ENCODE assay signal across 9 cellular contexts in the genomic region with DNA sequence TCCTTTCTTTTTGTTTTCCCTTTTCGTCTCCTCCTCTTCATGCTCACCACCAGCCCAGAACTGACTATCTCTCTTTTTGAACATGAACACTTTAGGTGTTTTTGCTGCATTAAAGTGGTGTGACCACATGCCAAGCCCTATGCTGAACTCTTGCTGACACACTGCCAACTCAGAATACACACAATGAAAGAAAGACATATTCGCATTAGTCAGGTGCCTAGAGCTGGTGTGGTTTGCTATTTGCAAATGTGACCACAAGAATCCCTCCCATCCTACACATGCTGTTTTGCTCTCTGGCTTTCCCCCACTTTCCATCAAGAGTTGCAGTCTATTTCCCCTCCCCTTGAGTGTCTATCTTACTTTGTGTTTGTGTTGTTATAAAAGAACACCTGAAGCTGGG.
DNase-seq lines count a peak whose midpoint lies in the region; ATAC-seq, FAIRE-seq and TF ChIP-seq lines count a peak whose summit lies in the region.
"Had no signal": no experiment of that assay in that cellular context is flagged by ENCODE, and none has a peak within 500 bp of the region (broad histone marks: within the 10 kb centered on the region; RNA-seq: fewer than 3 reads in every experiment).

No MANE protein-coding gene starts in this region.

- H4K8ac ChIP-seq in mesenchymal stem cell (ENCODE audit: low read length): no peak overlapping the region

- in situ Hi-C loops in G401 (cut with HindIII; ENCODE audit: low sequenced_read_pairs): no loop called here
- in situ Hi-C loops in gastrocnemius medialis (cut with MboI; ENCODE audit: low sequenced_read_pairs in 4 of 4): no loop called here

- TF ChIP-seq POLR2A in gastrocnemius medialis (IDR thresholded peaks at IDR 0.05): no peak

- H3K9me3 ChIP-seq in mesenchymal stem cell (ENCODE audit: control insufficient read depth, low read length) (no peaks in the 10 kb centered on the region), gastrocnemius medialis (no peaks in the 10 kb centered on the region)

- no peak overlapping the region for H2BK120ac ChIP-seq in mesenchymal stem cell (ENCODE audit: low read depth, low read length)

- ATAC-seq in GM21360 (IDR thresholded peaks at IDR 0.05; ENCODE audit: unreplicated experiment) (peak; percentile 89), gastrocnemius medialis (no peak)

- H3K4me3 ChIP-seq in mesenchymal stem cell (ENCODE audit: insufficient read depth in 1 of 2, low read depth in 1 of 2, low read length in 2 of 2) (no peak overlapping the region), gastrocnemius medialis (no peak overlapping the region)

- H3K23ac ChIP-seq in mesenchymal stem cell (ENCODE audit: low read length in 2 of 2): no peak overlapping the region

- H3K4me1 ChIP-seq in mesenchymal stem cell (ENCODE audit: control insufficient read depth, insufficient read depth, low read depth, low read length) (no peaks in the 10 kb centered on the region), gastrocnemius medialis (no peaks in the 10 kb centered on the region)

- H2BK5ac ChIP-seq in mesenchymal stem cell (ENCODE audit: low read depth, low read length, poor library complexity, severe bottlenecking): no peak overlapping the region

- no peak overlapping the region for H2AFZ ChIP-seq in mesenchymal stem cell (ENCODE audit: low read depth, low read length)

- H3K79me1 ChIP-seq in mesenchymal stem cell (replicated peaks; ENCODE audit: low read length, poor library complexity, severe bottlenecking): no peaks in the 10 kb centered on the region

- no peak overlapping the region for H3K4ac ChIP-seq in mesenchymal stem cell (ENCODE audit: low read depth in 1 of 2, low read length in 2 of 2)

- no peak overlapping the region for H2BK15ac ChIP-seq in mesenchymal stem cell (ENCODE audit: low read depth, poor library complexity, severe bottlenecking)

- H3K18ac ChIP-seq in mesenchymal stem cell (ENCODE audit: low read depth in 1 of 2, low read length in 2 of 2): no peak overlapping the region

- H3K27ac ChIP-seq in mesenchymal stem cell (ENCODE audit: low read length, poor library complexity, severe bottlenecking) (no peak overlapping the region), gastrocnemius medialis (no peak overlapping the region)

- no peak for TF ChIP-seq CTCF in gastrocnemius medialis (IDR thresholded peaks at IDR 0.05 in 4 of 5, conservative IDR thresholded peaks at IDR 0.05 in 1 of 5)

- no peak overlapping the region for H3K9ac ChIP-seq in mesenchymal stem cell (ENCODE audit: low read length)

- no peak overlapping the region for H3K14ac ChIP-seq in mesenchymal stem cell (ENCODE audit: low read length in 2 of 2)

- H3K4me2 ChIP-seq in mesenchymal stem cell (ENCODE audit: low read length, poor library complexity, severe bottlenecking): no peak overlapping the region

- WGBS in mesenchymal stem cell: 88% methylated on average over 1 of the region's 2 CpGs

- H3K36me3 ChIP-seq in mesenchymal stem cell (ENCODE audit: control insufficient read depth in 1 of 2, insufficient read depth in 2 of 2, low read depth in 1 of 2, low read length in 2 of 2) (no peaks in the 10 kb centered on the region), gastrocnemius medialis (no peaks in the 10 kb centered on the region)

- no peaks in the 10 kb centered on the region for H3K27me3 ChIP-seq in mesenchymal stem cell (ENCODE audit: control insufficient read depth in 1 of 2, insufficient read depth in 1 of 2, low read length in 2 of 2)
- no peaks in the 10 kb centered on the region for H3K27me3 ChIP-seq in gastrocnemius medialis

- H2AK5ac ChIP-seq in mesenchymal stem cell (ENCODE audit: low read length, severe bottlenecking): no peak overlapping the region

- no peak for FAIRE-seq in RCC 7860 (lab: Jason Lieb, UNC)
- FAIRE-seq: kidney had no signal

- no peak overlapping the region for H2BK12ac ChIP-seq in mesenchymal stem cell (ENCODE audit: low read length in 2 of 2)

- peak; percentile 27 for DNase-seq in RCC 7860 (ENCODE audit: low spot score)
- DNase-seq in activated naive CD4-positive, alpha-beta T cell treated with anti-CD3 and anti-CD28 coated beads, Interleukin-2, amount 50 U/mL, for 16 hours: peak; percentile 64
- DNase-seq in stimulated activated CD4-positive, alpha-beta T cell treated with anti-CD3 and anti-CD28 coated beads, Interleukin-2, amount 100 ng/mL, for 4 hours (ENCODE audit: low read depth): peak; percentile 47
- DNase-seq in mesenchymal stem cell: no peak
- DNase-seq in G401 (ENCODE audit: low spot score): no peak
- DNase-seq in gastrocnemius medialis: no peak
- DNase-seq in cerebellar cortex (ENCODE audit: low spot score): no peak
- DNase-seq: kidney had no signal

- intact Hi-C loops in gastrocnemius medialis (cut with DNase I; ENCODE audit: low total_unique reads): no loop called here

- H4K91ac ChIP-seq in mesenchymal stem cell (ENCODE audit: low read length): no peak overlapping the region

Comparison
In these comparisons a context has a peak if more than half of its experiments do, and no peak if none do; other contexts are left out.
1. DNase-seq: peak in RCC 7860 (single experiment), activated naive CD4-positive, alpha-beta T cell treated with anti-CD3 and anti-CD28 coated beads, Interleukin-2, amount 50 U/mL, for 16 hours (single experiment) and stimulated activated CD4-positive, alpha-beta T cell treated with anti-CD3 and anti-CD28 coated beads, Interleukin-2, amount 100 ng/mL, for 4 hours (single experiment); none in mesenchymal stem cell (single experiment), G401 (single experiment), gastrocnemius medialis (0 of 2) and cerebellar cortex (single experiment).